ENCODE assay signal across 8 cellular contexts in genomic region chr18:50356036-50356945, GRCh38. TPM values are rescaled to one million over a fixed set of nuclear protein-coding genes. Genes with fewer than 3 reads are reported as not detected.
DNase-seq lines count a peak whose midpoint lies in the region; ATAC-seq, FAIRE-seq and TF ChIP-seq lines count a peak whose summit lies in the region.

No MANE protein-coding gene starts in this region.

- ATAC-seq in A549 (peak; percentile 66 to 73; a peak in 5 of 6 replicates), GM18858 (IDR thresholded peaks at IDR 0.05; ENCODE audit: unreplicated experiment) (peak; percentile 55), HG02981 (IDR thresholded peaks at IDR 0.05; ENCODE audit: unreplicated experiment) (peak; percentile 80)

- no peak for TF ChIP-seq CTCF in A549 (IDR thresholded peaks at IDR 0.05)

- TF ChIP-seq EP300 in A549 (IDR thresholded peaks at IDR 0.05), result no peak

- 27% methylated on average over 4 of the region's 4 CpGs for WGBS in A549 (ENCODE audit: missing lambda C conversion rate)

- H3K4me1 ChIP-seq in A549, result no peaks in the 10 kb centered on the region

- no peak for FAIRE-seq in A549 (lab: Jason Lieb, UNC)

- POLR2A ChIA-PET in A549 (lab: Yijun Ruan, JAX), result interaction anchor here (0.6 kb wide), 1 partner anchor 48 kb away, joined by 3 read pairs; no protein-coding TSS in a partner anchor

- H3K9me3 ChIP-seq in A549, result no peaks in the 10 kb centered on the region

- no peak for TF ChIP-seq RAD21 in A549 (conservative IDR thresholded peaks at IDR 0.05 in 1 of 2, IDR thresholded peaks at IDR 0.05 in 1 of 2)

- TF ChIP-seq POLR2A in A549 (IDR thresholded peaks at IDR 0.05; ENCODE audit: low read length), result no peak

- CTCF ChIA-PET in A549 (lab: Yijun Ruan, JAX), result interaction anchor here (0.6 to 3.9 kb wide), 36 partner anchors 11 to 1340 kb away, joined by 3 to 69 read pairs (median 5); partner anchors contain the start of gene MYO5B

- H3K4me3 ChIP-seq in A549, result no peak overlapping the region

- H3K27ac ChIP-seq in A549, result no peak overlapping the region

- no peak overlapping the region for H3K4me2 ChIP-seq in A549

- DNase-seq in A549 (ENCODE audit: low read depth in 1 of 2, low spot score in 1 of 2), result no peak
- DNase-seq in germinal center (ENCODE audit: low spot score), result peak; percentile 35
- no peak for DNase-seq in NCI-H82 (lab: John Stamatoyannopoulos, UW)
- no peak for DNase-seq in activated CD8-positive, alpha-beta memory T cell treated with anti-CD3 and anti-CD28 coated beads for 24 hours
- no peak for DNase-seq in stimulated activated CD4-positive, alpha-beta T cell treated with anti-CD3 and anti-CD28 coated beads, Interleukin-4, amount 100 ng/mL, for 4 hours

TF ChIP-seq in A549, 52 proteins besides CTCF, POLR2A, EP300 and RAD21:
- TF ChIP-seq TFCP2L1 (CRISPR knock-in tag; IDR thresholded peaks at IDR 0.05), result no peak
- no peak for TF ChIP-seq TP53 (CRISPR knock-in tag; IDR thresholded peaks at IDR 0.05)
- no peak for TF ChIP-seq RFX5 (IDR thresholded peaks at IDR 0.05)
- no peak for TF ChIP-seq NFE2L2 (conservative IDR thresholded peaks at IDR 0.05; ENCODE audit: low read length)
- TF ChIP-seq NPAS2 (CRISPR knock-in tag; IDR thresholded peaks at IDR 0.05; ENCODE audit: borderline replicate concordance), result no peak
- no peak for TF ChIP-seq CHD4 (IDR thresholded peaks at IDR 0.05; ENCODE audit: borderline replicate concordance)
- no peak for TF ChIP-seq KDM5A (IDR thresholded peaks at IDR 0.05)
- no peak for TF ChIP-seq ZC3H11A (IDR thresholded peaks at IDR 0.05)
- TF ChIP-seq RARB (CRISPR knock-in tag; IDR thresholded peaks at IDR 0.05), result no peak
- no peak for TF ChIP-seq ZSCAN20 (CRISPR knock-in tag; IDR thresholded peaks at IDR 0.05)
- no peak for TF ChIP-seq POLR2AphosphoS2 (conservative IDR thresholded peaks at IDR 0.05; ENCODE audit: low read length)
- TF ChIP-seq ZFP36 (IDR thresholded peaks at IDR 0.05; ENCODE audit: borderline replicate concordance, partially characterized antibody), result no peak
- no peak for TF ChIP-seq BCL3 (IDR thresholded peaks at IDR 0.05)
- no peak for TF ChIP-seq PHF8 (IDR thresholded peaks at IDR 0.05; ENCODE audit: borderline replicate concordance, low read depth)
- TF ChIP-seq MAZ (IDR thresholded peaks at IDR 0.05; ENCODE audit: borderline replicate concordance, low read depth, low read length), result no peak

TF ChIP-seq in PFSK-1, 5 proteins besides CTCF, POLR2A, EP300 and RAD21:
- TF ChIP-seq TAF1 (IDR thresholded peaks at IDR 0.05; ENCODE audit: borderline replicate concordance, insufficient read depth, low read length), result peak; percentile 31; the same call in 1 of the 2 replicates
- no peak for TF ChIP-seq FOXP2 (optimal IDR thresholded peaks at IDR 0.05; ENCODE audit: borderline replicate concordance, extremely low read depth, extremely low read length, insufficient read depth)

RNA-seq across cellular contexts. Expression of gene SKA1, which starts 18.6 kb away (rescaled TPM):
- polyA plus RNA-seq in A549 (2011; rRNA removed) (18.8 and 24.3 TPM in 2 replicates), A549 (2017; fragmentation: RNase III; extraction: RNeasy Plus Mini Kit Qiagen cat#74134 plus additional on column Dnase treatment) (11.9 to 15.2 TPM (median 12.5 TPM) in 3 replicates)
- polyA plus RNA-seq in A549 (2012; cell fraction: cytosol; rRNA removed), result 8.8 and 10.3 TPM in 2 replicates
- 4.2 and 6.1 TPM in 2 replicates for polyA plus RNA-seq in A549 (2012; cell fraction: nucleus; rRNA removed)
- polyA minus RNA-seq in A549 (2011; rRNA and poly(A)+ RNA removed), result 7.7 and 10.0 TPM in 2 replicates
- polyA plus RNA-seq in PFSK-1 (2012; ENCODE audit: insufficient read length, low read depth), result 6.6 TPM
